9 cellular contexts compared by ENCODE assay signal in genomic region chr20:44522841-44523240, GRCh38. TPM values are rescaled to one million over a fixed set of nuclear protein-coding genes. Genes with fewer than 3 reads are reported as not detected.
DNase-seq lines count a peak whose midpoint lies in the region; ATAC-seq and TF ChIP-seq lines count a peak whose summit lies in the region.
"Had no signal": no experiment of that assay in that cellular context is flagged by ENCODE, and none has a peak within 500 bp of the region (broad histone marks: within the 10 kb centered on the region; RNA-seq: fewer than 3 reads in every experiment).

No MANE protein-coding gene starts in this region.

- H3K9me3 ChIP-seq in cardiac muscle cell (ENCODE audit: low read depth) (no peaks in the 10 kb centered on the region), transverse colon (no peaks in the 10 kb centered on the region)

- no peaks in the 10 kb centered on the region for H3K36me3 ChIP-seq in cardiac muscle cell
- H3K36me3 ChIP-seq in mesendoderm (ENCODE audit: control insufficient read depth, insufficient read depth, low read length) = no peaks in the 10 kb centered on the region
- no peaks in the 10 kb centered on the region for H3K36me3 ChIP-seq in transverse colon

- in situ Hi-C loops in transverse colon (cut with MboI; ENCODE audit: low pct_ligation_motif_present in 1 of 4, low pct_unique_long_range_greater_than_20kb in 1 of 4, low sequenced_read_pairs in 3 of 4) = no loop called here

- no peak for TF ChIP-seq CTCF in cardiac muscle cell (IDR thresholded peaks at IDR 0.05; ENCODE audit: low read depth, low read length)
- TF ChIP-seq CTCF in transverse colon (IDR thresholded peaks at IDR 0.05) = no peak

- no peaks in the 10 kb centered on the region for H3K27me3 Mint-ChIP-seq in activated naive CD8-positive, alpha-beta T cell

- H3K56ac ChIP-seq in mesendoderm (ENCODE audit: low read length) = peak overlapping the region; percentile 85

- peak overlapping the region; percentile 52 for H3K9ac ChIP-seq in mesendoderm (ENCODE audit: low read length)

- no peak overlapping the region for H2BK15ac ChIP-seq in mesendoderm (replicated peaks; ENCODE audit: low read depth)

- no peak overlapping the region for H3K4me2 ChIP-seq in mesendoderm (ENCODE audit: low read length)

- peak overlapping the region; percentile 35 for H4K5ac ChIP-seq in mesendoderm (ENCODE audit: low read length)

- H3K18ac ChIP-seq in mesendoderm (ENCODE audit: low read length) = peak overlapping the region; percentile 95

- peaks cover 45% of the 10 kb centered on the region for H3K4me1 Mint-ChIP-seq in activated naive CD8-positive, alpha-beta T cell (ENCODE audit: low read depth)

- H3K4me1 ChIP-seq in cardiac muscle cell (ENCODE audit: low read depth) (peaks cover 5% of the 10 kb centered on the region), mesendoderm (ENCODE audit: control insufficient read depth, low read depth, low read length) (peaks cover 19% of the 10 kb centered on the region), transverse colon (peaks cover 17 to 38% (median 25%) of the 10 kb centered on the region in 4 donors)

- peaks cover 37% of the 10 kb centered on the region for H3K79me2 ChIP-seq in mesendoderm (ENCODE audit: control insufficient read depth, insufficient read depth, low read length)

- H3K4me3 ChIP-seq in cardiac muscle cell (no peak overlapping the region), mesendoderm (ENCODE audit: low read length) (no peak overlapping the region), transverse colon (no peak overlapping the region)

- no peak overlapping the region for H2AK5ac ChIP-seq in mesendoderm (ENCODE audit: low read length)

- no peak for DNase-seq in cardiac muscle cell (ENCODE audit: low read depth in 1 of 2, low spot score in 1 of 2)
- no peak for DNase-seq in Right ventricle myocardium superior
- DNase-seq in mesendoderm = peak; percentile 91
- no peak for DNase-seq in transverse colon
- no peak for DNase-seq in hypothalamus (lab: John Stamatoyannopoulos, UW)
- DNase-seq in inferior parietal cortex (ENCODE audit: extremely low spot score) = no peak
- no peak for DNase-seq in stimulated activated CD4-positive, alpha-beta T cell treated with anti-CD3 and anti-CD28 coated beads, Interleukin-12 subunit alpha, Interleukin-12 subunit beta, amount 100 ng/mL, for 4 hours
- DNase-seq: NCI-H1048 had no signal

- H3K27ac ChIP-seq in cardiac muscle cell (peak overlapping the region; percentile 44), mesendoderm (ENCODE audit: low read depth, low read length) (peak overlapping the region; percentile 82), transverse colon (peak overlapping the region; percentile 96 to 98 (median 96))

- intact Hi-C loops in Right ventricle myocardium superior (cut with DNase I) (no loop called here), transverse colon (cut with DNase I; ENCODE audit: low total_unique reads) (no loop called here)

- no peak overlapping the region for H3K23ac ChIP-seq in mesendoderm (ENCODE audit: low read length)

- no peaks in the 10 kb centered on the region for H3K36me3 Mint-ChIP-seq in activated naive CD8-positive, alpha-beta T cell

- no peak overlapping the region for H4K8ac ChIP-seq in mesendoderm (ENCODE audit: low read depth, low read length)

- ATAC-seq in Right ventricle myocardium superior (ENCODE audit: poor library complexity) = no peak

- no CpG with 5 or more reads among the region's 1 CpG for WGBS in mesendoderm (ENCODE audit: extremely low coverage, insufficient coverage, low lambda C conversion rate)
- WGBS in transverse colon (ENCODE audit: low coverage in 1 of 2), 2 donors = 67 to 83% methylated on average over 1 of the region's 1 CpG

- peaks cover 9% of the 10 kb centered on the region for H3K79me1 ChIP-seq in mesendoderm (ENCODE audit: low read length)

- H3K4ac ChIP-seq in mesendoderm (ENCODE audit: low read depth, low read length) = peak overlapping the region; percentile 95

- H2BK5ac ChIP-seq in mesendoderm (ENCODE audit: low read length) = peak overlapping the region; percentile 98

- H3K27ac Mint-ChIP-seq in activated naive CD8-positive, alpha-beta T cell = peak overlapping the region; percentile 93

- no peaks in the 10 kb centered on the region for H3K9me3 Mint-ChIP-seq in activated naive CD8-positive, alpha-beta T cell (ENCODE audit: low read depth)

- TF ChIP-seq EP300 in transverse colon (IDR thresholded peaks at IDR 0.05; ENCODE audit: low read depth) = no peak

- peak overlapping the region; percentile 69 for H3K4me3 Mint-ChIP-seq in activated naive CD8-positive, alpha-beta T cell

- peak overlapping the region; percentile 93 for H2BK120ac ChIP-seq in mesendoderm (ENCODE audit: low read depth, low read length)

- H3K27me3 ChIP-seq in cardiac muscle cell = no peaks in the 10 kb centered on the region
- H3K27me3 ChIP-seq in mesendoderm (ENCODE audit: insufficient read depth, low read length, poor library complexity) = no peaks in the 10 kb centered on the region
- H3K27me3 ChIP-seq in transverse colon = no peaks in the 10 kb centered on the region

- TF ChIP-seq POLR2A in transverse colon (IDR thresholded peaks at IDR 0.05) = no peak

RNA-seq across cellular contexts. Expression of gene SERINC3, which starts 1.0 kb away (rescaled TPM):
- total RNA-seq in cardiac muscle cell (49.2 and 82.9 TPM in 2 replicates), Right ventricle myocardium superior (84.4 TPM), transverse colon (10 to 100 TPM; 19.3 to 85.7 (median 53.1) TPM)
- 73.8 and 95.1 TPM in 2 replicates for polyA plus RNA-seq in cardiac muscle cell
- 66.1 TPM for polyA plus RNA-seq in mesendoderm (2013, experiment 1 of 2)
- polyA plus RNA-seq in mesendoderm (2013, experiment 2 of 2) = 66.8 TPM

RNA-seq across cellular contexts. Expression of gene TTPAL, which starts 47.2 kb away (rescaled TPM):
- total RNA-seq in cardiac muscle cell (5.6 and 6.1 TPM in 2 replicates), Right ventricle myocardium superior (3.4 TPM), transverse colon (10 to 100 TPM in 2 of 4 donors, 1 to 10 TPM in 2; 6.8 to 20.9 (median 9.2) TPM)
- polyA plus RNA-seq in cardiac muscle cell = 6.6 and 9.8 TPM in 2 replicates
- 9.7 TPM for polyA plus RNA-seq in mesendoderm (2013, experiment 1 of 2)
- 9.1 TPM for polyA plus RNA-seq in mesendoderm (2013, experiment 2 of 2)

RNA-seq across cellular contexts. Expression of gene PKIG, which starts 59.5 kb away (rescaled TPM):
- total RNA-seq in cardiac muscle cell = 100 and 112 TPM in 2 replicates
- polyA plus RNA-seq in cardiac muscle cell = 68.0 and 90.4 TPM in 2 replicates
- 180 TPM for total RNA-seq in Right ventricle myocardium superior
- polyA plus RNA-seq in mesendoderm (2013, experiment 1 of 2) = 49.6 TPM
- 50.6 TPM for polyA plus RNA-seq in mesendoderm (2013, experiment 2 of 2)
- 100 to 1,000 TPM in 1 of 4 donors, 10 to 100 TPM in 3; 40.8 to 106 (median 80.4) TPM for total RNA-seq in transverse colon

Comparison
In these comparisons a context has a peak if more than half of its experiments do, and no peak if none do; other contexts are left out.
1. H3K27ac ChIP-seq: peak in every context shown above with its lines; median percentile 96 in transverse colon; 82 in mesendoderm; 44 in cardiac muscle cell.